8 cellular contexts compared by ENCODE assay signal in genomic region chr11:67482275-67482735, GRCh38. TPM values are rescaled to one million over a fixed set of nuclear protein-coding genes. Genes with fewer than 3 reads are reported as not detected.
DNase-seq lines count a peak whose midpoint lies in the region; ATAC-seq and TF ChIP-seq lines count a peak whose summit lies in the region.

No MANE protein-coding gene starts in this region.

- ATAC-seq in GM18873 (IDR thresholded peaks at IDR 0.05; ENCODE audit: low FRiP score, unreplicated experiment) (no peak), GM21723 (IDR thresholded peaks at IDR 0.05; ENCODE audit: unreplicated experiment) (no peak)

- H2AFZ ChIP-seq in GM23248, result peak overlapping the region; percentile 97

- H3K9ac ChIP-seq in GM23248, result peak overlapping the region; percentile 86

- H3K4me1 ChIP-seq in GM23248 (ENCODE audit: insufficient read depth) (peaks cover 7% of the 10 kb centered on the region; the same call in 1 of the 2 replicates), SJSA1 (replicated peaks) (peaks cover 11% of the 10 kb centered on the region), esophagus muscularis mucosa (peaks cover 18 to 43% (median 38%) of the 10 kb centered on the region in 4 donors)

- intact Hi-C loops in esophagus muscularis mucosa (cut with DNase I), result no loop called here

- H3K9me3 ChIP-seq in GM23248 (ENCODE audit: low read depth) (no peaks in the 10 kb centered on the region), SJSA1 (replicated peaks) (0 out of 2 replicates have a peak, but pooled peaks cover 3% of the 10 kb centered on the region), esophagus muscularis mucosa (no peaks in the 10 kb centered on the region)

- CTCF ChIA-PET in GM10248 (lab: Yijun Ruan, JAX), result interaction anchor here (0.7 to 2.5 kb wide), 8 partner anchors 9 to 100 kb away, joined by 3 to 12 read pairs (median 4); partner anchors contain the start of genes PITPNM1 and TMEM134

- H4K20me1 ChIP-seq in GM23248 (ENCODE audit: insufficient read depth), result no peaks in the 10 kb centered on the region

- no peaks in the 10 kb centered on the region for H3K9me2 ChIP-seq in GM23248 (ENCODE audit: insufficient read depth)

- H3K27ac ChIP-seq in GM23248, result peak overlapping the region; percentile 50
- H3K27ac ChIP-seq in SJSA1, result peak overlapping the region; percentile 53
- H3K27ac ChIP-seq in esophagus muscularis mucosa (replicated peaks in 1 of 4), result peak overlapping the region; percentile 80 to 87 (median 82)

- in situ Hi-C loops in GM23248 (cut with MboI), result no loop called here

- POLR2A ChIA-PET in GM10248 (lab: Yijun Ruan, JAX), result interaction anchor here (0.9 to 1.0 kb wide), 3 partner anchors 11 to 46 kb away, joined by 3 read pairs; partner anchors contain the start of gene PTPRCAP

- H3K4me3 ChIP-seq in GM23248 (peak overlapping the region; percentile 85), SJSA1 (peak overlapping the region; percentile 48), esophagus muscularis mucosa (peak overlapping the region; percentile 58 to 72 (median 62)), skeletal muscle cell (ENCODE audit: low read depth, low read length) (peak overlapping the region; percentile 64)

- no peak for TF ChIP-seq POLR2A in esophagus muscularis mucosa (IDR thresholded peaks at IDR 0.05; ENCODE audit: low read depth)

- H3K79me2 ChIP-seq in GM23248 (ENCODE audit: insufficient read depth), result peaks cover 24% of the 10 kb centered on the region

- H3F3A ChIP-seq in GM23248 (ENCODE audit: insufficient read depth), result no peaks in the 10 kb centered on the region

- H3K27me3 ChIP-seq in GM23248 (replicated peaks; ENCODE audit: insufficient read depth), result no peaks in the 10 kb centered on the region
- H3K27me3 ChIP-seq in SJSA1 (replicated peaks), result no peaks in the 10 kb centered on the region
- H3K27me3 ChIP-seq in esophagus muscularis mucosa, result no peaks in the 10 kb centered on the region

- 26 to 27% methylated on average over 18 of the region's 18 CpGs for WGBS in GM23248 (ENCODE audit: low coverage in 1 of 2, low lambda C conversion rate in 2 of 2, missing lambda C conversion rate in 2 of 2), 2 experiments
- 58% methylated on average over 18 of the region's 18 CpGs for WGBS in esophagus muscularis mucosa

- H3K4me2 ChIP-seq in GM23248 (ENCODE audit: unreplicated experiment), result peak overlapping the region; percentile 95

- TF ChIP-seq CTCF in esophagus muscularis mucosa (IDR thresholded peaks at IDR 0.05), result no peak
- no peak for TF ChIP-seq CTCF in GM10248 (IDR thresholded peaks at IDR 0.05; ENCODE audit: control extremely low read depth, extremely low read depth, low read depth, missing control alignments)

- H3K36me3 ChIP-seq in GM23248 (ENCODE audit: low read depth), result no peaks in the 10 kb centered on the region
- H3K36me3 ChIP-seq in SJSA1, result peaks cover 11% of the 10 kb centered on the region
- H3K36me3 ChIP-seq in esophagus muscularis mucosa, result peaks cover 3 to 18% (median 5%) of the 10 kb centered on the region in 4 donors

- DNase-seq in GM23248 (no peak), SJSA1 (ENCODE audit: low read depth in 1 of 2, low spot score in 2 of 2) (no peak), esophagus muscularis mucosa (ENCODE audit: extremely low spot score) (no peak), skeletal muscle cell (ENCODE audit: low read depth) (no peak), GM10248 (ENCODE audit: extremely low spot score) (no peak)
- DNase-seq in activated effector memory CD4-positive, alpha-beta T cell treated with anti-CD3 and anti-CD28 coated beads, Interleukin-2, amount 50 U/mL, for 16 hours, result no peak

- TF ChIP-seq EP300 in esophagus muscularis mucosa (IDR thresholded peaks at IDR 0.05), result peak; percentile 29

RNA-seq across cellular contexts. Expression of gene AIP, which starts 0.5 kb away (rescaled TPM):
- 46.4 and 58.5 TPM in 2 replicates for total RNA-seq in GM23248 (2014; rRNA removed; shearing (Covaris generic))
- polyA plus RNA-seq in GM23248 (2016; fragmentation: Nextera tagmentation; extraction: Ambion mirVana), result 56.1 and 57.3 TPM in 2 replicates
- total RNA-seq in SJSA1 (2014; rRNA removed; shearing (Covaris generic)), result 184 and 185 TPM in 2 replicates
- 100 to 1,000 TPM in 3 of 4 donors, 10 to 100 TPM in 1; 68.1 to 121 (median 108) TPM for total RNA-seq in esophagus muscularis mucosa

RNA-seq across cellular contexts. Expression of gene TMEM134, which starts 13.3 kb away (rescaled TPM):
- 13.4 and 67.2 TPM in 2 replicates for total RNA-seq in GM23248 (2014; rRNA removed; shearing (Covaris generic))
- 99.3 and 103 TPM in 2 replicates for polyA plus RNA-seq in GM23248 (2016; fragmentation: Nextera tagmentation; extraction: Ambion mirVana)
- 61.1 and 105 TPM in 2 replicates for total RNA-seq in SJSA1 (2014; rRNA removed; shearing (Covaris generic))
- 10 to 100 TPM; 36.1 to 48.7 (median 46.2) TPM for total RNA-seq in esophagus muscularis mucosa

RNA-seq across cellular contexts. Expression of gene PITPNM1, which starts 22.9 kb away (rescaled TPM):
- 30.7 and 31.2 TPM in 2 replicates for total RNA-seq in GM23248 (2014; rRNA removed; shearing (Covaris generic))
- polyA plus RNA-seq in GM23248 (2016; fragmentation: Nextera tagmentation; extraction: Ambion mirVana), result 10.8 and 12.1 TPM in 2 replicates
- total RNA-seq in SJSA1 (2014; rRNA removed; shearing (Covaris generic)), result 11.5 and 18.7 TPM in 2 replicates
- 10 to 100 TPM; 11.6 to 23.6 (median 15.3) TPM for total RNA-seq in esophagus muscularis mucosa

RNA-seq across cellular contexts. Expression of gene CDK2AP2, which starts 25.7 kb away (rescaled TPM):
- total RNA-seq in GM23248 (2014; rRNA removed; shearing (Covaris generic)), result 20.5 and 29.6 TPM in 2 replicates
- 54.1 and 55.2 TPM in 2 replicates for polyA plus RNA-seq in GM23248 (2016; fragmentation: Nextera tagmentation; extraction: Ambion mirVana)
- 61.9 and 82.4 TPM in 2 replicates for total RNA-seq in SJSA1 (2014; rRNA removed; shearing (Covaris generic))
- total RNA-seq in esophagus muscularis mucosa, result 100 to 1,000 TPM in 1 of 4 donors, 10 to 100 TPM in 3; 61.0 to 111 (median 67.8) TPM

RNA-seq across cellular contexts. Expression of gene CABP4, which starts 27.2 kb away (rescaled TPM):
- not detected in 2 replicates for total RNA-seq in GM23248 (2014; rRNA removed; shearing (Covaris generic))
- not detected in 2 replicates for polyA plus RNA-seq in GM23248 (2016; fragmentation: Nextera tagmentation; extraction: Ambion mirVana)
- total RNA-seq in SJSA1 (2014; rRNA removed; shearing (Covaris generic)), result not detected in 2 replicates
- total RNA-seq in esophagus muscularis mucosa, result 1 to 10 TPM in 2 of 4 donors, under 1 TPM in 2; 0.50 to 2.9 (median 1.5) TPM
